ENCODE assay signal across 29 cellular contexts in the genomic region with DNA sequence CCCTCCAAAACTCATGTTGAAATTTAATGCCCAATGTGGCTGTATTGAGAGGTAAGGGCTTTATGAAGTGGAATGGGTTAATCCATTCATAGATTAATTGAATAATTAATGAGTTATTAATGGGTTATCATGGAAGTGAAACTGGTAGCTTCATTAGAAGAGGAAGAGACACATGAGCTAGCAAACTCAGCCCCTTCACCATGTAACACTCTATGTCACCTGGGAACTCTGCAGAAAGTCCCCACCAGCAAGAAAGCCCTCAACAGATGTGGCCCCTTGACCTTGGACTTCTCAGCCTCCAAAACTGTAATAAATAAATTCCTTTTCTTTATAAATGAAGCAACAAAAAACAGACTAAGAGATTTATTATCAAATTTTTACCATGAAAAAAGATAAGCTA.
"Had no signal": no experiment of that assay in that cellular context is flagged by ENCODE, and none has a peak within 500 bp of the region (broad histone marks: within the 10 kb centered on the region; RNA-seq: fewer than 3 reads in every experiment).

No MANE protein-coding gene starts in this region.

- H3K9me3 Mint-ChIP-seq: natural killer cell treated with Interleukin-12 subunit alpha and Interleukin-12 subunit beta and Interleukin-15 and Interleukin-18, amount 100 ng/mL, for 72 hours had no signal

- ATAC-seq: foreskin keratinocyte; heart right ventricle; left cardiac atrium; left lung; natural killer cell treated with Interleukin-12 subunit alpha and Interleukin-12 subunit beta and Interleukin-15 and Interleukin-18, amount 100 ng/mL, for 72 hours; pancreas; right lobe of liver had no signal

- H3K36me3 ChIP-seq: esophagus muscularis mucosa, heart right ventricle, left lung, neutrophil, pancreas, right lobe of liver, stomach, thyroid gland, vagina had no signal

- H3K27me3 ChIP-seq: esophagus muscularis mucosa, foreskin keratinocyte, heart right ventricle, left lung, neutrophil, pancreas, right lobe of liver, stomach, thyroid gland, vagina had no signal

- H3K4me1 ChIP-seq: pancreas had no signal

- FAIRE-seq: endothelial cell of umbilical vein, islet of Langerhans, pancreas had no signal

- H3K27ac ChIP-seq: coronary artery, foreskin keratinocyte, heart right ventricle, left lung, neutrophil, pancreas, right lobe of liver, stomach, thyroid gland, vagina had no signal

- DNase-seq: dermis blood vessel endothelial cell; effector memory CD4-positive, alpha-beta T cell; foreskin keratinocyte; glutamatergic neuron; heart right ventricle; hippocampal formation; left cardiac atrium; left lung; mammary epithelial cell; pancreas; right lobe of liver; stimulated activated CD4-positive, alpha-beta T cell treated with anti-CD3 and anti-CD28 coated beads, Interleukin-12 subunit alpha, Interleukin-12 subunit beta, amount 100 ng/mL, for 4 hours; stimulated activated CD4-positive, alpha-beta T cell treated with anti-CD3 and anti-CD28 coated beads, Interleukin-1b, Interleukin-23, amount 100 ng/mL, for 48 hours; stimulated activated CD4-positive, alpha-beta T cell treated with anti-CD3 and anti-CD28 coated beads, Interleukin-4, amount 100 ng/mL, for 1 hour; stimulated activated CD8-positive, alpha-beta memory T cell treated with anti-CD3 and anti-CD28 coated beads, Interleukin-4, amount 100 ng/mL, for 48 hours; stimulated activated naive CD4-positive, alpha-beta T cell treated with Interleukin-2 at 50 U/mL for 16 hours; stomach; thyroid gland; trophoblast cell had no signal

- H3K4me3 ChIP-seq: coronary artery, esophagus muscularis mucosa, heart right ventricle, left lung, pancreas, right lobe of liver, smooth muscle cell, stomach, thyroid gland, vagina had no signal

- H3K4me2 ChIP-seq: smooth muscle cell had no signal

- H3K4me3 Mint-ChIP-seq: natural killer cell treated with Interleukin-12 subunit alpha and Interleukin-12 subunit beta and Interleukin-15 and Interleukin-18, amount 100 ng/mL, for 72 hours; neural crest cell had no signal

- H3K9me3 ChIP-seq: esophagus muscularis mucosa, heart right ventricle, left lung, neutrophil, pancreas, right lobe of liver, stomach, thyroid gland, vagina had no signal

- H3K27ac Mint-ChIP-seq: natural killer cell treated with Interleukin-12 subunit alpha and Interleukin-12 subunit beta and Interleukin-15 and Interleukin-18, amount 100 ng/mL, for 72 hours; progenitor cell of endocrine pancreas had no signal

- H3K27me3 Mint-ChIP-seq: natural killer cell treated with Interleukin-12 subunit alpha and Interleukin-12 subunit beta and Interleukin-15 and Interleukin-18, amount 100 ng/mL, for 72 hours; progenitor cell of endocrine pancreas had no signal

- H3K36me3 Mint-ChIP-seq: natural killer cell treated with Interleukin-12 subunit alpha and Interleukin-12 subunit beta and Interleukin-15 and Interleukin-18, amount 100 ng/mL, for 72 hours had no signal
